In genomic region chr2:65204461-65205230, GRCh38 we compare ENCODE assay signal across 10 cellular contexts. TPM values are rescaled to one million over a fixed set of nuclear protein-coding genes. Genes with fewer than 3 reads are reported as not detected.
A peak's percentile ranks its signal among the peaks of the same experiment; 100 is the strongest.
DNase-seq lines count a peak whose midpoint lies in the region; ATAC-seq and TF ChIP-seq lines count a peak whose summit lies in the region.
"Had no signal": no experiment of that assay in that cellular context is flagged by ENCODE, and none has a peak within 500 bp of the region (broad histone marks: within the 10 kb centered on the region; RNA-seq: fewer than 3 reads in every experiment).

No MANE protein-coding gene starts in this region.

- WGBS in stomach, 5 donors = 90 to 94% (median 92%) methylated on average over 20 of the region's 20 CpGs

- no peak overlapping the region for H3K4me3 Mint-ChIP-seq in activated naive CD4-positive, alpha-beta T cell treated with anti-CD3 and anti-CD28 coated beads, Interleukin-2, amount 10 ng/mL, durations not matched to agents 7 days and 5 days
- H3K4me3 Mint-ChIP-seq in effector memory CD8-positive, alpha-beta T cell = no peak overlapping the region

- no peaks in the 10 kb centered on the region for H3K4me1 Mint-ChIP-seq in activated naive CD4-positive, alpha-beta T cell treated with anti-CD3 and anti-CD28 coated beads, Interleukin-2, amount 10 ng/mL, durations not matched to agents 7 days and 5 days
- H3K4me1 Mint-ChIP-seq in effector memory CD8-positive, alpha-beta T cell (ENCODE audit: low read depth in 2 of 2) = no peaks in the 10 kb centered on the region

- H3K36me3 ChIP-seq in stomach = no peaks in the 10 kb centered on the region
- H3K36me3 ChIP-seq: SJSA1 had no signal

- H3K4me3 ChIP-seq in stomach = no peak overlapping the region
- H3K4me3 ChIP-seq: SJSA1 had no signal

- no peaks in the 10 kb centered on the region for H3K36me3 Mint-ChIP-seq in activated naive CD4-positive, alpha-beta T cell treated with anti-CD3 and anti-CD28 coated beads, Interleukin-2, amount 10 ng/mL, durations not matched to agents 7 days and 5 days
- H3K36me3 Mint-ChIP-seq in effector memory CD8-positive, alpha-beta T cell (ENCODE audit: insufficient read depth) = no peaks in the 10 kb centered on the region

- no peaks in the 10 kb centered on the region for H3K9me3 Mint-ChIP-seq in activated naive CD4-positive, alpha-beta T cell treated with anti-CD3 and anti-CD28 coated beads, Interleukin-2, amount 10 ng/mL, durations not matched to agents 7 days and 5 days
- H3K9me3 Mint-ChIP-seq in effector memory CD8-positive, alpha-beta T cell = no peaks in the 10 kb centered on the region

- DNase-seq in activated naive CD4-positive, alpha-beta T cell treated with anti-CD3 and anti-CD28 coated beads, Interleukin-2, amount 10 ng/mL, durations not matched to agents 7 days and 5 days = peak; percentile 41
- no peak for DNase-seq in activated naive CD4-positive, alpha-beta T cell treated with anti-CD3 and anti-CD28 coated beads, Interleukin-2, amount 50 U/mL, for 16 hours
- peak; percentile 46 to 67 for DNase-seq in NOMO-1 (lab: John Stamatoyannopoulos, UW; ENCODE audit: unreplicated experiment in 2 of 2)
- DNase-seq in effector memory CD8-positive, alpha-beta T cell = peak in 2 of 3 experiments; percentile 24 to 29
- peak; percentile 29 for DNase-seq in stomach
- DNase-seq in cerebellar cortex (ENCODE audit: low spot score) = no peak
- DNase-seq in NCI-H1417 treated with DMSO at 0.1 percent for 48 hours (lab: John Stamatoyannopoulos, UW) = no peak
- no peak for DNase-seq in stimulated activated CD4-positive, alpha-beta T cell treated with anti-CD3 and anti-CD28 coated beads, Interleukin-4, amount 100 ng/mL, for 1 hour
- DNase-seq: NCI-H1092 had no signal

- no peak overlapping the region for H3K27ac Mint-ChIP-seq in activated naive CD4-positive, alpha-beta T cell treated with anti-CD3 and anti-CD28 coated beads, Interleukin-2, amount 10 ng/mL, durations not matched to agents 7 days and 5 days
- no peak overlapping the region for H3K27ac Mint-ChIP-seq in effector memory CD8-positive, alpha-beta T cell

- TF ChIP-seq EP300 in stomach (IDR thresholded peaks at IDR 0.05) = no peak

- CTCF ChIA-PET in activated naive CD4-positive, alpha-beta T cell treated with anti-CD3 and anti-CD28 coated beads, Interleukin-2, amount 10 ng/mL, durations not matched to agents 7 days and 5 days (lab: Charles Lee) = no interaction called here

- no peak overlapping the region for H3K27ac ChIP-seq in stomach
- H3K27ac ChIP-seq: SJSA1 had no signal

- intact Hi-C loops in stomach (cut with DNase I; ENCODE audit: low total_unique reads) = no loop called here

- peak; percentile 64 for ATAC-seq in effector memory CD8-positive, alpha-beta T cell (replicated peaks)

- H3K4me1 ChIP-seq in stomach = no peaks in the 10 kb centered on the region
- H3K4me1 ChIP-seq: SJSA1 had no signal

- TF ChIP-seq CTCF in stomach (IDR thresholded peaks at IDR 0.05) = no peak

- no peaks in the 10 kb centered on the region for H3K27me3 ChIP-seq in stomach
- H3K27me3 ChIP-seq: SJSA1 had no signal

- no peaks in the 10 kb centered on the region for H3K9me3 ChIP-seq in stomach
- H3K9me3 ChIP-seq: SJSA1 had no signal

- peaks cover 3% of the 10 kb centered on the region for H3K27me3 Mint-ChIP-seq in activated naive CD4-positive, alpha-beta T cell treated with anti-CD3 and anti-CD28 coated beads, Interleukin-2, amount 10 ng/mL, durations not matched to agents 7 days and 5 days
- H3K27me3 Mint-ChIP-seq in effector memory CD8-positive, alpha-beta T cell = peaks cover 5 to 7% of the 10 kb centered on the region in 2 donors

- no peak for TF ChIP-seq POLR2A in stomach (IDR thresholded peaks at IDR 0.05)

RNA-seq across cellular contexts. Expression of gene ACTR2, which starts 23.0 kb away (rescaled TPM):
- 100 to 1,000 TPM in 1 of 5 donors, 10 to 100 TPM in 4; 16.8 to 187 (median 47.8) TPM for total RNA-seq in stomach
- polyA plus RNA-seq in stomach = 100 to 1,000 TPM in 1 of 3 donors, 10 to 100 TPM in 2; 50.0 to 107 (median 68.9) TPM

Comparison
In these comparisons a context has a peak if more than half of its experiments do, and no peak if none do; other contexts are left out.
1. DNase-seq: peak in activated naive CD4-positive, alpha-beta T cell treated with anti-CD3 and anti-CD28 coated beads, Interleukin-2, amount 10 ng/mL, durations not matched to agents 7 days and 5 days (single experiment), NOMO-1 (2 of 2), effector memory CD8-positive, alpha-beta T cell (2 of 3) and stomach (single experiment); none in activated naive CD4-positive, alpha-beta T cell treated with anti-CD3 and anti-CD28 coated beads, Interleukin-2, amount 50 U/mL, for 16 hours (single experiment), cerebellar cortex (single experiment), NCI-H1417 treated with DMSO at 0.1 percent for 48 hours (single experiment) and stimulated activated CD4-positive, alpha-beta T cell treated with anti-CD3 and anti-CD28 coated beads, Interleukin-4, amount 100 ng/mL, for 1 hour (single experiment).